Comparison of ENCODE assay signal across 1 cellular context in genomic region chr7:84674236-84674913, GRCh38.
TF ChIP-seq lines count a peak whose summit lies in the region.

No MANE protein-coding gene starts in this region.

TF ChIP-seq in GM12878, 131 proteins besides CTCF, POLR2A, EP300 and RAD21 (continued from another document):
- TF ChIP-seq BCL3 (IDR thresholded peaks at IDR 0.05; ENCODE audit: borderline replicate concordance, insufficient read depth, low read depth, low read length, poor library complexity, severe bottlenecking) (no peak), RBBP5 (conservative IDR thresholded peaks at IDR 0.05) (no peak), MEF2B (IDR thresholded peaks at IDR 0.05; ENCODE audit: partially characterized antibody, poor library complexity, severe bottlenecking) (peak; percentile 62), MTA2 (IDR thresholded peaks at IDR 0.05; ENCODE audit: low read depth) (peak; percentile 87), NBN (IDR thresholded peaks at IDR 0.05) (0 out of 2 replicates have a peak, but pooled peaks have one; percentile 30), IKZF2 (IDR thresholded peaks at IDR 0.05) (peak; percentile 71 to 81; a peak in 2 of 4 replicates), SMAD1 (IDR thresholded peaks at IDR 0.05; ENCODE audit: low read depth, partially characterized antibody) (peak; percentile 83), BMI1 (IDR thresholded peaks at IDR 0.05; ENCODE audit: borderline replicate concordance) (peak; percentile 63; the same call in 1 of the 2 replicates)
- TF ChIP-seq, protein P1, sequence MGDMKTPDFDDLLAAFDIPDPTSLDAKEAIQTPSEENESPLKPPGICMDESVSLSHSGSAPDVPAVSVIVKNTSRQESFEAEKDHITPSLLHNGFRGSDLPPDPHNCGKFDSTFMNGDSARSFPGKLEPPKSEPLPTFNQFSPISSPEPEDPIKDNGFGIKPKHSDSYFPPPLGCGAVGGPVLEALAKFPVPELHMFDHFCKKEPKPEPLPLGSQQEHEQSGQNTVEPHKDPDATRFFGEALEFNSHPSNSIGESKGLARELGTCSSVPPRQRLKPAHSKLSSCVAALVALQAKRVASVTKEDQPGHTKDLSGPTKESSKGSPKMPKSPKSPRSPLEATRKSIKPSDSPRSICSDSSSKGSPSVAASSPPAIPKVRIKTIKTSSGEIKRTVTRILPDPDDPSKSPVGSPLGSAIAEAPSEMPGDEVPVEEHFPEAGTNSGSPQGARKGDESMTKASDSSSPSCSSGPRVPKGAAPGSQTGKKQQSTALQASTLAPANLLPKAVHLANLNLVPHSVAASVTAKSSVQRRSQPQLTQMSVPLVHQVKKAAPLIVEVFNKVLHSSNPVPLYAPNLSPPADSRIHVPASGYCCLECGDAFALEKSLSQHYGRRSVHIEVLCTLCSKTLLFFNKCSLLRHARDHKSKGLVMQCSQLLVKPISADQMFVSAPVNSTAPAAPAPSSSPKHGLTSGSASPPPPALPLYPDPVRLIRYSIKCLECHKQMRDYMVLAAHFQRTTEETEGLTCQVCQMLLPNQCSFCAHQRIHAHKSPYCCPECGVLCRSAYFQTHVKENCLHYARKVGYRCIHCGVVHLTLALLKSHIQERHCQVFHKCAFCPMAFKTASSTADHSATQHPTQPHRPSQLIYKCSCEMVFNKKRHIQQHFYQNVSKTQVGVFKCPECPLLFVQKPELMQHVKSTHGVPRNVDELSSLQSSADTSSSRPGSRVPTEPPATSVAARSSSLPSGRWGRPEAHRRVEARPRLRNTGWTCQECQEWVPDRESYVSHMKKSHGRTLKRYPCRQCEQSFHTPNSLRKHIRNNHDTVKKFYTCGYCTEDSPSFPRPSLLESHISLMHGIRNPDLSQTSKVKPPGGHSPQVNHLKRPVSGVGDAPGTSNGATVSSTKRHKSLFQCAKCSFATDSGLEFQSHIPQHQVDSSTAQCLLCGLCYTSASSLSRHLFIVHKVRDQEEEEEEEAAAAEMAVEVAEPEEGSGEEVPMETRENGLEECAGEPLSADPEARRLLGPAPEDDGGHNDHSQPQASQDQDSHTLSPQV (IDR thresholded peaks at IDR 0.05): no peak
TF ChIP-seq in GM12878: peak in this region for 9.
